Comparison of ENCODE assay signal across 1 cellular context in the genomic region with DNA sequence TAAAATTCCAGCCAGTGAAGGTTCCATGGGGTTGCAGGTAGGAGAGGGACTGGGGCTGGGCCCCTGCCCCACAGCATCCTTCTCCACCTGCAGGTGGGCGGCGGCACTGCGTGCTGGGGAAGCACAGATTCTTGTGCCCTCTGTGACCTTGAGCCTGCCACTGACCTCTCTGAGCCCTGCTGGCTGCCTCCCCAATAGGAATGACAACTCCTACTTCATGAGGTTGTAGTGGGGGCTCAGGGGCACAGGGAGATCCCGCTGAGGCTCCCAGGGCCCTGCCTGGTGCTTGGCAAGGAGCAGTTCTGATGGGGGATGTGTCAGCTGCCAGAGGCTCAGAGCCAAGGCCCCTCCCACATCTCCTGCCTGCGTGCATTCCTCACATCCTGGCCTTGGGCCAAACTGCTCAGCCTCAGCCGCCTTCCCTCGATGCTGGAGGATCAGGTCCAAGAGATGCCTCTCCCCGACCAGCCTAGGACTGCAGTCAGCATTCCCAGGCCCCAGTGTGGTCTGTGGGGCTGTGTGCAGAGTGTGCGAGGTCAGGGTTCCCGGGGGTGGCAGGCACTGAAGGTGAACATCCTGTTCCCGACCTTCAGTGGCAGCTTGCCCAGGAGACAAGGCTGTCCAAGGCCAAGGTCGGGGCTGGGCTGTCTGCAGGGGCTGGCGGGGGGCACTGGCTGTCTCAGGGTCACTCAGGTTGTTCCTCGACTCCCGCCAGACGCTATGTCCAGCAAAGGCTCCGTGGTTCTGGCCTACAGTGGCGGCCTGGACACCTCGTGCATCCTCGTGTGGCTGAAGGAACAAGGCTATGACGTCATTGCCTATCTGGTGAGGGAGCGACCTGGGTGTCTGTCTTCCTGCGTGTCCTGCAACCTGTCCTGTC.
TF ChIP-seq lines count a peak whose summit lies in the region.

No MANE protein-coding gene starts in this region.

TF ChIP-seq in K562, 482 proteins besides CTCF, POLR2A, EP300 and RAD21 (continued from another document and continues in another):
- TF ChIP-seq, protein P1, sequence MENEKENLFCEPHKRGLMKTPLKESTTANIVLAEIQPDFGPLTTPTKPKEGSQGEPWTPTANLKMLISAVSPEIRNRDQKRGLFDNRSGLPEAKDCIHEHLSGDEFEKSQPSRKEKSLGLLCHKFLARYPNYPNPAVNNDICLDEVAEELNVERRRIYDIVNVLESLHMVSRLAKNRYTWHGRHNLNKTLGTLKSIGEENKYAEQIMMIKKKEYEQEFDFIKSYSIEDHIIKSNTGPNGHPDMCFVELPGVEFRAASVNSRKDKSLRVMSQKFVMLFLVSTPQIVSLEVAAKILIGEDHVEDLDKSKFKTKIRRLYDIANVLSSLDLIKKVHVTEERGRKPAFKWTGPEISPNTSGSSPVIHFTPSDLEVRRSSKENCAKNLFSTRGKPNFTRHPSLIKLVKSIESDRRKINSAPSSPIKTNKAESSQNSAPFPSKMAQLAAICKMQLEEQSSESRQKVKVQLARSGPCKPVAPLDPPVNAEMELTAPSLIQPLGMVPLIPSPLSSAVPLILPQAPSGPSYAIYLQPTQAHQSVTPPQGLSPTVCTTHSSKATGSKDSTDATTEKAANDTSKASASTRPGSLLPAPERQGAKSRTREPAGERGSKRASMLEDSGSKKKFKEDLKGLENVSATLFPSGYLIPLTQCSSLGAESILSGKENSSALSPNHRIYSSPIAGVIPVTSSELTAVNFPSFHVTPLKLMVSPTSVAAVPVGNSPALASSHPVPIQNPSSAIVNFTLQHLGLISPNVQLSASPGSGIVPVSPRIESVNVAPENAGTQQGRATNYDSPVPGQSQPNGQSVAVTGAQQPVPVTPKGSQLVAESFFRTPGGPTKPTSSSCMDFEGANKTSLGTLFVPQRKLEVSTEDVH (IDR thresholded peaks at IDR 0.05; ENCODE audit: low read depth, partially characterized antibody): no peak
- TF ChIP-seq ZNF140 (CRISPR knock-in tag; IDR thresholded peaks at IDR 0.05) (no peak), BRF1 (IDR thresholded peaks at IDR 0.05; ENCODE audit: borderline replicate concordance, extremely low read depth, insufficient read length) (no peak), MYBL2 (IDR thresholded peaks at IDR 0.05; ENCODE audit: low read depth) (no peak), MYBL2 (CRISPR knock-in tag; IDR thresholded peaks at IDR 0.05; ENCODE audit: borderline replicate concordance) (no peak), ARNT (IDR thresholded peaks at IDR 0.05) (no peak), E2F5 (CRISPR knock-in tag; IDR thresholded peaks at IDR 0.05) (no peak), RBFOX2 (IDR thresholded peaks at IDR 0.05; ENCODE audit: low read depth, low read length) (peak; percentile 22; the same call in 1 of the 2 replicates), ARID2 (IDR thresholded peaks at IDR 0.05) (no peak), POLR2H (tag; IDR thresholded peaks at IDR 0.05; ENCODE audit: low read depth) (no peak), BRD9 (IDR thresholded peaks at IDR 0.05; ENCODE audit: low read depth, partially characterized antibody) (no peak), ZNF57 (CRISPR knock-in tag; IDR thresholded peaks at IDR 0.05) (no peak), TAF9B (IDR thresholded peaks at IDR 0.05; ENCODE audit: partially characterized antibody) (no peak), GATAD2B (IDR thresholded peaks at IDR 0.05; ENCODE audit: borderline replicate concordance) (no peak), ZNF239 (CRISPR knock-in tag; IDR thresholded peaks at IDR 0.05) (no peak), ZNF584 (CRISPR knock-in tag; IDR thresholded peaks at IDR 0.05; ENCODE audit: low read depth) (no peak), ZSCAN29 (IDR thresholded peaks at IDR 0.05) (no peak), NCOR1 (IDR thresholded peaks at IDR 0.05) (no peak), MYNN (IDR thresholded peaks at IDR 0.05) (no peak), MYNN (CRISPR knock-in tag; IDR thresholded peaks at IDR 0.05) (no peak), EZH2 (IDR thresholded peaks at IDR 0.05; ENCODE audit: borderline replicate concordance, low read depth, low read length) (no peak), HDAC2 (IDR thresholded peaks at IDR 0.05) (0 out of 2 replicates have a peak, but pooled peaks have one; percentile 55), HEY1 (CRISPR knock-in tag; IDR thresholded peaks at IDR 0.05; ENCODE audit: borderline replicate concordance) (no peak), RBBP5 (IDR thresholded peaks at IDR 0.05; ENCODE audit: borderline replicate concordance, insufficient read depth, low read length, poor library complexity, severe bottlenecking) (no peak), SP1 (CRISPR knock-in tag; IDR thresholded peaks at IDR 0.05) (no peak), FIP1L1 (IDR thresholded peaks at IDR 0.05; ENCODE audit: low read depth, low read length, poor library complexity, severe bottlenecking) (no peak), DIDO1 (tag; IDR thresholded peaks at IDR 0.05; ENCODE audit: low read depth) (no peak), TEAD1 (CRISPR knock-in tag; IDR thresholded peaks at IDR 0.05) (no peak), CEBPB (tag; IDR thresholded peaks at IDR 0.05) (no peak), ELF4 (CRISPR knock-in tag; IDR thresholded peaks at IDR 0.05) (no peak), MYC (IDR thresholded peaks at IDR 0.05; ENCODE audit: low read depth, low read length) (0 out of 2 replicates have a peak, but pooled peaks have one; percentile 13), MYC (CRISPR knock-in tag; IDR thresholded peaks at IDR 0.05; ENCODE audit: borderline replicate concordance, low read depth) (no peak), SETDB1 (IDR thresholded peaks at IDR 0.05; ENCODE audit: low read length) (no peak), SMARCB1 (IDR thresholded peaks at IDR 0.05; ENCODE audit: insufficient read length, low read depth) (no peak), POLR3A (IDR thresholded peaks at IDR 0.05; ENCODE audit: borderline replicate concordance, extremely low read depth, insufficient read depth, insufficient read length) (no peak), ZNF717 (CRISPR knock-in tag; IDR thresholded peaks at IDR 0.05) (no peak), SRSF1 (IDR thresholded peaks at IDR 0.05; ENCODE audit: low read depth, low read length) (no peak), CBFB (CRISPR knock-in tag; IDR thresholded peaks at IDR 0.05) (no peak), KHSRP (IDR thresholded peaks at IDR 0.05) (no peak), DMBX1 (CRISPR knock-in tag; IDR thresholded peaks at IDR 0.05; ENCODE audit: borderline replicate concordance) (no peak), NCOA1 (IDR thresholded peaks at IDR 0.05; ENCODE audit: low read depth) (no peak), FOXK2 (conservative IDR thresholded peaks at IDR 0.05 in 1 of 2, IDR thresholded peaks at IDR 0.05 in 1 of 2; ENCODE audit: low read depth in 2 of 2) (no peak), POLR2AphosphoS2 (IDR thresholded peaks at IDR 0.05; ENCODE audit: low read length) (no peak), SRSF9 (IDR thresholded peaks at IDR 0.05; ENCODE audit: borderline replicate concordance, low read depth, low read length) (no peak), TFE3 (CRISPR knock-in tag; IDR thresholded peaks at IDR 0.05) (no peak), MAFK (IDR thresholded peaks at IDR 0.05; ENCODE audit: low read length) (no peak)
- TF ChIP-seq, protein P2, sequence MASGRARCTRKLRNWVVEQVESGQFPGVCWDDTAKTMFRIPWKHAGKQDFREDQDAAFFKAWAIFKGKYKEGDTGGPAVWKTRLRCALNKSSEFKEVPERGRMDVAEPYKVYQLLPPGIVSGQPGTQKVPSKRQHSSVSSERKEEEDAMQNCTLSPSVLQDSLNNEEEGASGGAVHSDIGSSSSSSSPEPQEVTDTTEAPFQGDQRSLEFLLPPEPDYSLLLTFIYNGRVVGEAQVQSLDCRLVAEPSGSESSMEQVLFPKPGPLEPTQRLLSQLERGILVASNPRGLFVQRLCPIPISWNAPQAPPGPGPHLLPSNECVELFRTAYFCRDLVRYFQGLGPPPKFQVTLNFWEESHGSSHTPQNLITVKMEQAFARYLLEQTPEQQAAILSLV (tag; IDR thresholded peaks at IDR 0.05): no peak
- TF ChIP-seq, protein P3, sequence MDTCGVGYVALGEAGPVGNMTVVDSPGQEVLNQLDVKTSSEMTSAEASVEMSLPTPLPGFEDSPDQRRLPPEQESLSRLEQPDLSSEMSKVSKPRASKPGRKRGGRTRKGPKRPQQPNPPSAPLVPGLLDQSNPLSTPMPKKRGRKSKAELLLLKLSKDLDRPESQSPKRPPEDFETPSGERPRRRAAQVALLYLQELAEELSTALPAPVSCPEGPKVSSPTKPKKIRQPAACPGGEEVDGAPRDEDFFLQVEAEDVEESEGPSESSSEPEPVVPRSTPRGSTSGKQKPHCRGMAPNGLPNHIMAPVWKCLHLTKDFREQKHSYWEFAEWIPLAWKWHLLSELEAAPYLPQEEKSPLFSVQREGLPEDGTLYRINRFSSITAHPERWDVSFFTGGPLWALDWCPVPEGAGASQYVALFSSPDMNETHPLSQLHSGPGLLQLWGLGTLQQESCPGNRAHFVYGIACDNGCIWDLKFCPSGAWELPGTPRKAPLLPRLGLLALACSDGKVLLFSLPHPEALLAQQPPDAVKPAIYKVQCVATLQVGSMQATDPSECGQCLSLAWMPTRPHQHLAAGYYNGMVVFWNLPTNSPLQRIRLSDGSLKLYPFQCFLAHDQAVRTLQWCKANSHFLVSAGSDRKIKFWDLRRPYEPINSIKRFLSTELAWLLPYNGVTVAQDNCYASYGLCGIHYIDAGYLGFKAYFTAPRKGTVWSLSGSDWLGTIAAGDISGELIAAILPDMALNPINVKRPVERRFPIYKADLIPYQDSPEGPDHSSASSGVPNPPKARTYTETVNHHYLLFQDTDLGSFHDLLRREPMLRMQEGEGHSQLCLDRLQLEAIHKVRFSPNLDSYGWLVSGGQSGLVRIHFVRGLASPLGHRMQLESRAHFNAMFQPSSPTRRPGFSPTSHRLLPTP (IDR thresholded peaks at IDR 0.05; ENCODE audit: borderline replicate concordance, extremely low read depth, insufficient read length): no peak
- TF ChIP-seq, protein P4, sequence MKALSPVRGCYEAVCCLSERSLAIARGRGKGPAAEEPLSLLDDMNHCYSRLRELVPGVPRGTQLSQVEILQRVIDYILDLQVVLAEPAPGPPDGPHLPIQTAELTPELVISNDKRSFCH (CRISPR knock-in tag; IDR thresholded peaks at IDR 0.05): no peak
- TF ChIP-seq, protein P4 (tag; IDR thresholded peaks at IDR 0.05): no peak
- TF ChIP-seq, protein P5, sequence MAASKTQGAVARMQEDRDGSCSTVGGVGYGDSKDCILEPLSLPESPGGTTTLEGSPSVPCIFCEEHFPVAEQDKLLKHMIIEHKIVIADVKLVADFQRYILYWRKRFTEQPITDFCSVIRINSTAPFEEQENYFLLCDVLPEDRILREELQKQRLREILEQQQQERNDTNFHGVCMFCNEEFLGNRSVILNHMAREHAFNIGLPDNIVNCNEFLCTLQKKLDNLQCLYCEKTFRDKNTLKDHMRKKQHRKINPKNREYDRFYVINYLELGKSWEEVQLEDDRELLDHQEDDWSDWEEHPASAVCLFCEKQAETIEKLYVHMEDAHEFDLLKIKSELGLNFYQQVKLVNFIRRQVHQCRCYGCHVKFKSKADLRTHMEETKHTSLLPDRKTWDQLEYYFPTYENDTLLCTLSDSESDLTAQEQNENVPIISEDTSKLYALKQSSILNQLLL (CRISPR knock-in tag; IDR thresholded peaks at IDR 0.05; ENCODE audit: borderline replicate concordance): no peak
- TF ChIP-seq, protein P6, sequence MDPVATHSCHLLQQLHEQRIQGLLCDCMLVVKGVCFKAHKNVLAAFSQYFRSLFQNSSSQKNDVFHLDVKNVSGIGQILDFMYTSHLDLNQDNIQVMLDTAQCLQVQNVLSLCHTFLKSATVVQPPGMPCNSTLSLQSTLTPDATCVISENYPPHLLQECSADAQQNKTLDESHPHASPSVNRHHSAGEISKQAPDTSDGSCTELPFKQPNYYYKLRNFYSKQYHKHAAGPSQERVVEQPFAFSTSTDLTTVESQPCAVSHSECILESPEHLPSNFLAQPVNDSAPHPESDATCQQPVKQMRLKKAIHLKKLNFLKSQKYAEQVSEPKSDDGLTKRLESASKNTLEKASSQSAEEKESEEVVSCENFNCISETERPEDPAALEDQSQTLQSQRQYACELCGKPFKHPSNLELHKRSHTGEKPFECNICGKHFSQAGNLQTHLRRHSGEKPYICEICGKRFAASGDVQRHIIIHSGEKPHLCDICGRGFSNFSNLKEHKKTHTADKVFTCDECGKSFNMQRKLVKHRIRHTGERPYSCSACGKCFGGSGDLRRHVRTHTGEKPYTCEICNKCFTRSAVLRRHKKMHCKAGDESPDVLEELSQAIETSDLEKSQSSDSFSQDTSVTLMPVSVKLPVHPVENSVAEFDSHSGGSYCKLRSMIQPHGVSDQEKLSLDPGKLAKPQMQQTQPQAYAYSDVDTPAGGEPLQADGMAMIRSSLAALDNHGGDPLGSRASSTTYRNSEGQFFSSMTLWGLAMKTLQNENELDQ (CRISPR knock-in tag; IDR thresholded peaks at IDR 0.05; ENCODE audit: borderline replicate concordance): no peak
